ENCODE assay signal across 27 cellular contexts in the genomic region with DNA sequence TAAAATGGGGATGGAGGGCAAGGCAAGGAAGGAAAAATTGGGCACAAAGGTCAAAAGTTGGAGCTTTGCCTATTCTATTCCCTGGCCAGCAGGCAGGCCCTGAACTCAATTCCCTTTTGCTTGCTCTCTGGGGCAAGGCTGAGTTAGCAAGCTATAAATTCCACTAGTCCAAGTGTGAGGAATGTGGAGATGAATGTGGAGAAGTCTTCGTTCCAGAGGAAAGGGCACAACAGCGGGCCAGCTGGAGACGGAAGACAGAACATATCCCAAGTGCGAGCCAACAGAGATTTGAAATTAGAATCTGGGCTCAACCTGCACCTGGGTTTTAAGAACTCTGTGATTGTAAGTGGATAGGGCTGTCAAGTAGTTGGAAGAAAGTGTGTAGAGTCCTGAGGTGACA.
"Had no signal": no experiment of that assay in that cellular context is flagged by ENCODE, and none has a peak within 500 bp of the region (broad histone marks: within the 10 kb centered on the region; RNA-seq: fewer than 3 reads in every experiment).

No MANE protein-coding gene starts in this region.

- H3K4me1 Mint-ChIP-seq: naive B cell; neural crest cell; stimulated activated memory B cell treated with anti-CD40 and anti-IgM and Interleukin-4, amounts not matched to agents 10 μg/mL and 1 μg/mL and 100 μg/mL, for 72 hours had no signal

- H3K4me3 Mint-ChIP-seq: memory B cell; naive B cell; natural killer cell treated with Interleukin-12 subunit alpha and Interleukin-12 subunit beta and Interleukin-15 and Interleukin-18, amount 100 ng/mL, for 72 hours; neural crest cell; stimulated activated memory B cell treated with anti-CD40 and anti-IgM and Interleukin-4, amounts not matched to agents 10 μg/mL and 1 μg/mL and 100 μg/mL, for 72 hours; stimulated activated naive CD8-positive, alpha-beta T cell treated with anti-CD3 and anti-CD28 coated beads, Interleukin-15, Interleukin-2, amounts not matched to agents 100 ng/mL and 50 ng/mL, for 24 hours; type B pancreatic cell had no signal

- H3K27me3 ChIP-seq: dorsolateral prefrontal cortex, gastroesophageal sphincter, heart right ventricle, left lung, neutrophil, sigmoid colon, spleen, thyroid gland had no signal

- H3K36me3 ChIP-seq: gastroesophageal sphincter, heart right ventricle, left lung, neutrophil, sigmoid colon, spleen, thyroid gland had no signal

- H3K79me2 ChIP-seq: parathyroid adenoma had no signal

- H3K9ac ChIP-seq: parathyroid adenoma had no signal

- H2AFZ ChIP-seq: parathyroid adenoma had no signal

- H3K27ac Mint-ChIP-seq: memory B cell; naive B cell; natural killer cell treated with Interleukin-12 subunit alpha and Interleukin-12 subunit beta and Interleukin-15 and Interleukin-18, amount 100 ng/mL, for 72 hours; progenitor cell of endocrine pancreas; stimulated activated memory B cell treated with anti-CD40 and anti-IgM and Interleukin-4, amounts not matched to agents 10 μg/mL and 1 μg/mL and 100 μg/mL, for 72 hours; stimulated activated naive CD8-positive, alpha-beta T cell treated with anti-CD3 and anti-CD28 coated beads, Interleukin-15, Interleukin-2, amounts not matched to agents 100 ng/mL and 50 ng/mL, for 24 hours; type B pancreatic cell had no signal

- H3K9me3 ChIP-seq: gastroesophageal sphincter, heart right ventricle, left lung, neutrophil, sigmoid colon, spleen, thyroid gland had no signal

- H3K9me3 Mint-ChIP-seq: memory B cell; naive B cell; natural killer cell treated with Interleukin-12 subunit alpha and Interleukin-12 subunit beta and Interleukin-15 and Interleukin-18, amount 100 ng/mL, for 72 hours; neural crest cell; stimulated activated memory B cell treated with anti-CD40 and anti-IgM and Interleukin-4, amounts not matched to agents 10 μg/mL and 1 μg/mL and 100 μg/mL, for 72 hours; stimulated activated naive CD8-positive, alpha-beta T cell treated with anti-CD3 and anti-CD28 coated beads, Interleukin-15, Interleukin-2, amounts not matched to agents 100 ng/mL and 50 ng/mL, for 24 hours; type B pancreatic cell had no signal

- DNase-seq: caudate nucleus; cerebellar nuclear complex; cortex of kidney; dorsolateral prefrontal cortex; effector CD4-positive, alpha-beta T cell; foreskin fibroblast; heart right ventricle; hippocampal formation; left cardiac atrium; left lung; naive B cell; sigmoid colon; spleen; stimulated activated CD4-positive, alpha-beta T cell treated with anti-CD3 and anti-CD28 coated beads, Interleukin-4, amount 100 ng/mL, for 4 hours; thyroid gland had no signal

- H3K27ac ChIP-seq: dorsolateral prefrontal cortex, gastroesophageal sphincter, heart right ventricle, left lung, neutrophil, parathyroid adenoma, skin epidermis, spleen, thyroid gland had no signal

- H3K4me3 ChIP-seq: dorsolateral prefrontal cortex, gastroesophageal sphincter, heart right ventricle, left lung, lung, sigmoid colon, skin epidermis, spleen, thyroid gland had no signal

- ATAC-seq: gastroesophageal sphincter; left lung; natural killer cell treated with Interleukin-12 subunit alpha and Interleukin-12 subunit beta and Interleukin-15 and Interleukin-18, amount 100 ng/mL, for 72 hours; stimulated activated memory B cell treated with anti-CD40 and anti-IgM and Interleukin-4, amounts not matched to agents 10 μg/mL and 1 μg/mL and 100 μg/mL, for 72 hours had no signal
